Comparison of ENCODE assay signal across 17 cellular contexts in the genomic region with DNA sequence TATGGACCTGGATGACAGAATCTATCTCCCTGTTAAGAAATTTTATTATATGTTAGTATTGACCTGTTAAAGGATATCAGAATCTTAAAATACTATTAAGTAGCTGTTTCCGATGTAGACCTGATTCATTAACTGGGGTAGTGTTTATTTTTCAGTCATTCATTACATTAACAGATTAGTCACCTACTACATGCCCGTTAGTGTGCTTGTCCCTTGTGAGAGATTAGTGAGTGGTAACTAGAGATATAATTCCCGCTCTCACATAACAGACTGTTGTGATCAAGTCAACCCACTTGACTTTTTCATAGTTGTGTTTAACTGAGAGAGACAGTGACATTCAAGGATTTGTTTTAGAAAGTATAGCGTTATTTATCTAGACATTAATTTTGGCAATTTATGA.
"Had no signal": no experiment of that assay in that cellular context is flagged by ENCODE, and none has a peak within 500 bp of the region (broad histone marks: within the 10 kb centered on the region; RNA-seq: fewer than 3 reads in every experiment).

No MANE protein-coding gene starts in this region.

- DNase-seq: activated CD4-positive, alpha-beta memory T cell treated with anti-CD3 and anti-CD28 coated beads, Interleukin-2, amount 10 ng/mL, durations not matched to agents 7 days and 5 days; activated CD4-positive, alpha-beta T cell treated with anti-CD3 and anti-CD28 coated beads for 1 hour; activated gamma-delta T cell treated with Interleukin-2 at 50 U/mL for 16 hours; activated naive CD8-positive, alpha-beta T cell treated with anti-CD3 and anti-CD28 coated beads for 36 hours; activated T-cell treated with anti-CD3 and anti-CD28 coated beads, Interleukin-2, amount 50 U/mL, for 72 hours; dorsolateral prefrontal cortex; esophagus squamous epithelium; foreskin keratinocyte; immature natural killer cell; left colon; natural killer cell; nucleus accumbens; stimulated activated naive CD8-positive, alpha-beta T cell treated with anti-CD3 and anti-CD28 coated beads, Interleukin-15, Interleukin-2, amounts not matched to agents 100 U/mL and 50 U/mL, for 24 hours; T-helper 17 cell had no signal

- H3K4me1 ChIP-seq: foreskin keratinocyte had no signal

- H3K4me3 ChIP-seq: dorsolateral prefrontal cortex, esophagus squamous epithelium, suprapubic skin had no signal

- H3K36me3 Mint-ChIP-seq: activated naive CD8-positive, alpha-beta T cell treated with anti-CD3 and anti-CD28 coated beads for 36 hours; immature natural killer cell; natural killer cell; type B pancreatic cell had no signal

- H3K27me3 ChIP-seq: dorsolateral prefrontal cortex, esophagus squamous epithelium, foreskin keratinocyte, suprapubic skin had no signal

- H3K9me3 ChIP-seq: esophagus squamous epithelium, suprapubic skin had no signal

- H3K27me3 Mint-ChIP-seq: activated CD4-positive, alpha-beta memory T cell treated with anti-CD3 and anti-CD28 coated beads, Interleukin-2, amount 10 ng/mL, durations not matched to agents 7 days and 5 days; activated naive CD8-positive, alpha-beta T cell treated with anti-CD3 and anti-CD28 coated beads for 36 hours; T-helper 17 cell; type B pancreatic cell had no signal

- H3K36me3 ChIP-seq: esophagus squamous epithelium, suprapubic skin had no signal

- H3K27ac Mint-ChIP-seq: activated CD4-positive, alpha-beta memory T cell treated with anti-CD3 and anti-CD28 coated beads, Interleukin-2, amount 10 ng/mL, durations not matched to agents 7 days and 5 days; activated naive CD8-positive, alpha-beta T cell treated with anti-CD3 and anti-CD28 coated beads for 36 hours; activated T-cell treated with anti-CD3 and anti-CD28 coated beads, Interleukin-2, amount 50 U/mL, for 72 hours; immature natural killer cell; natural killer cell; T-helper 17 cell; type B pancreatic cell had no signal

- ATAC-seq: activated T-cell treated with anti-CD3 and anti-CD28 coated beads, Interleukin-2, amount 50 U/mL, for 72 hours; foreskin keratinocyte; left colon; natural killer cell; sciatic nerve; stimulated activated naive CD8-positive, alpha-beta T cell treated with anti-CD3 and anti-CD28 coated beads, Interleukin-15, Interleukin-2, amounts not matched to agents 100 U/mL and 50 U/mL, for 24 hours; T-helper 17 cell had no signal

- H3K27ac ChIP-seq: esophagus squamous epithelium, foreskin keratinocyte, suprapubic skin had no signal

- H3K9me3 Mint-ChIP-seq: activated CD4-positive, alpha-beta memory T cell treated with anti-CD3 and anti-CD28 coated beads, Interleukin-2, amount 10 ng/mL, durations not matched to agents 7 days and 5 days; activated naive CD8-positive, alpha-beta T cell treated with anti-CD3 and anti-CD28 coated beads for 36 hours; activated T-cell treated with anti-CD3 and anti-CD28 coated beads, Interleukin-2, amount 50 U/mL, for 72 hours; immature natural killer cell; natural killer cell; type B pancreatic cell had no signal

- H3K4me3 Mint-ChIP-seq: activated CD4-positive, alpha-beta memory T cell treated with anti-CD3 and anti-CD28 coated beads, Interleukin-2, amount 10 ng/mL, durations not matched to agents 7 days and 5 days; activated naive CD8-positive, alpha-beta T cell treated with anti-CD3 and anti-CD28 coated beads for 36 hours; activated T-cell treated with anti-CD3 and anti-CD28 coated beads, Interleukin-2, amount 50 U/mL, for 72 hours; immature natural killer cell; natural killer cell; T-helper 17 cell; type B pancreatic cell had no signal
